16 cellular contexts compared by ENCODE assay signal in the genomic region with DNA sequence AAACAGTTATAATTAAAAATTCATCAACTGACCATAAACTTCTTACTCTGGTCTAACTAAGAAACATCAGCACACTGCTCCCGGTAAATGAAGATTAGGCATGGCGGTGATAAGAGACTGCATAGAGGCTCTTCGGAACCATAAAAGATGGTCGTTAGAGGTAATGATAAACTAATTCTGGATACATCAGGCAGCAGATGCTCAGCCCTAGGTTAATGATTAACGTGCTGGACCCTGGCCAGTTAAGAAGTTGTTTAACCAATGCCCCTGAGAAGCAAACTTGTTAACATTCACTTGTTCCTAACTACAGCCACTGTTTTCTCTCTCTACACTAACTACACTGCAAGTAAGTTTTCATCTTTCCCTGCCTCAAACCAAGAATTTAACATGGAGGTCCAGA.
A peak's percentile ranks its signal among the peaks of the same experiment; 100 is the strongest.
DNase-seq lines count a peak whose midpoint lies in the region; ATAC-seq and TF ChIP-seq lines count a peak whose summit lies in the region.
"Had no signal": no experiment of that assay in that cellular context is flagged by ENCODE, and none has a peak within 500 bp of the region (broad histone marks: within the 10 kb centered on the region; RNA-seq: fewer than 3 reads in every experiment).

No MANE protein-coding gene starts in this region.

- peak overlapping the region; percentile 29 to 45 for H3K27ac ChIP-seq in coronary artery
- H3K27ac ChIP-seq in mesenchymal stem cell (ENCODE audit: low read length, poor library complexity, severe bottlenecking): peak overlapping the region; percentile 71
- peak overlapping the region; percentile 78 to 93 for H3K27ac ChIP-seq in tibial artery
- H3K27ac ChIP-seq: brain microvascular endothelial cell, spleen had no signal

- no peak overlapping the region for H3K9ac ChIP-seq in mesenchymal stem cell (ENCODE audit: low read length)

- no peak overlapping the region for H3K4me3 Mint-ChIP-seq in activated CD8-positive, alpha-beta memory T cell treated with anti-CD3 and anti-CD28 coated beads, Interleukin-2, amount 10 ng/mL, durations not matched to agents 7 days and 5 days
- H3K4me3 Mint-ChIP-seq: activated B cell treated with CpG ODN at 0.5 μM for 24 hours; CD4-positive, alpha-beta memory T cell; T-cell had no signal

- peak overlapping the region; percentile 77 for H2BK5ac ChIP-seq in mesenchymal stem cell (ENCODE audit: low read depth, low read length, poor library complexity, severe bottlenecking)

- H3K4me1 ChIP-seq in mesenchymal stem cell (ENCODE audit: control insufficient read depth, insufficient read depth, low read depth, low read length) (peaks cover 4% of the 10 kb centered on the region), tibial artery (peaks cover 0 to 99% (median 61%) of the 10 kb centered on the region in 4 donors)
- H3K4me1 ChIP-seq: spleen had no signal

- peak overlapping the region; percentile 51 for H3K4me2 ChIP-seq in mesenchymal stem cell (ENCODE audit: low read length, poor library complexity, severe bottlenecking)

- TF ChIP-seq CTCF in coronary artery (IDR thresholded peaks at IDR 0.05) (no peak), tibial artery (IDR thresholded peaks at IDR 0.05) (no peak)

- no peaks in the 10 kb centered on the region for H3K9me3 Mint-ChIP-seq in activated CD8-positive, alpha-beta memory T cell treated with anti-CD3 and anti-CD28 coated beads, Interleukin-2, amount 10 ng/mL, durations not matched to agents 7 days and 5 days (ENCODE audit: low read depth)
- H3K9me3 Mint-ChIP-seq: activated B cell treated with CpG ODN at 0.5 μM for 24 hours; CD4-positive, alpha-beta memory T cell; T-cell had no signal

- no peak overlapping the region for H2AFZ ChIP-seq in mesenchymal stem cell (ENCODE audit: low read depth, low read length)

- ATAC-seq in activated CD8-positive, alpha-beta memory T cell treated with anti-CD3 and anti-CD28 coated beads, Interleukin-2, amount 10 ng/mL, durations not matched to agents 7 days and 5 days: no peak
- no peak for ATAC-seq in GM18873 (IDR thresholded peaks at IDR 0.05; ENCODE audit: low FRiP score, unreplicated experiment)
- ATAC-seq: Panc1, T-cell had no signal

- CTCF ChIA-PET in activated CD8-positive, alpha-beta memory T cell treated with anti-CD3 and anti-CD28 coated beads, Interleukin-2, amount 10 ng/mL, durations not matched to agents 7 days and 5 days (lab: Charles Lee): no interaction called here

- H3K36me3 Mint-ChIP-seq in activated CD8-positive, alpha-beta memory T cell treated with anti-CD3 and anti-CD28 coated beads, Interleukin-2, amount 10 ng/mL, durations not matched to agents 7 days and 5 days: no peaks in the 10 kb centered on the region
- H3K36me3 Mint-ChIP-seq: CD4-positive, alpha-beta memory T cell; T-cell had no signal

- H2BK15ac ChIP-seq in mesenchymal stem cell (ENCODE audit: low read depth, poor library complexity, severe bottlenecking): no peak overlapping the region

- no peak overlapping the region for H2BK120ac ChIP-seq in mesenchymal stem cell (ENCODE audit: low read depth, low read length)

- no peaks in the 10 kb centered on the region for H3K27me3 Mint-ChIP-seq in activated CD8-positive, alpha-beta memory T cell treated with anti-CD3 and anti-CD28 coated beads, Interleukin-2, amount 10 ng/mL, durations not matched to agents 7 days and 5 days
- H3K27me3 Mint-ChIP-seq: CD4-positive, alpha-beta memory T cell had no signal

- H4K91ac ChIP-seq in mesenchymal stem cell (ENCODE audit: low read length): no peak overlapping the region

- H3K4me1 Mint-ChIP-seq in activated CD8-positive, alpha-beta memory T cell treated with anti-CD3 and anti-CD28 coated beads, Interleukin-2, amount 10 ng/mL, durations not matched to agents 7 days and 5 days: no peaks in the 10 kb centered on the region
- H3K4me1 Mint-ChIP-seq: activated B cell treated with CpG ODN at 0.5 μM for 24 hours; CD4-positive, alpha-beta memory T cell; T-cell had no signal

- H3K27me3 ChIP-seq in mesenchymal stem cell (ENCODE audit: control insufficient read depth in 1 of 2, insufficient read depth in 1 of 2, low read length in 2 of 2): no peaks in the 10 kb centered on the region
- no peaks in the 10 kb centered on the region for H3K27me3 ChIP-seq in tibial artery
- H3K27me3 ChIP-seq: brain microvascular endothelial cell, spleen had no signal

- H3K4ac ChIP-seq in mesenchymal stem cell (ENCODE audit: low read depth in 1 of 2, low read length in 2 of 2): no peak overlapping the region

- H3K14ac ChIP-seq in mesenchymal stem cell (ENCODE audit: low read length in 2 of 2): no peak overlapping the region

- H4K8ac ChIP-seq in mesenchymal stem cell (ENCODE audit: low read length): no peak overlapping the region

- H3K4me3 ChIP-seq in coronary artery: no peak overlapping the region
- no peak overlapping the region for H3K4me3 ChIP-seq in mesenchymal stem cell (ENCODE audit: insufficient read depth in 1 of 2, low read depth in 1 of 2, low read length in 2 of 2)
- no peak overlapping the region for H3K4me3 ChIP-seq in tibial artery
- H3K4me3 ChIP-seq: spleen had no signal

- H3K27ac Mint-ChIP-seq in activated CD8-positive, alpha-beta memory T cell treated with anti-CD3 and anti-CD28 coated beads, Interleukin-2, amount 10 ng/mL, durations not matched to agents 7 days and 5 days: no peak overlapping the region
- H3K27ac Mint-ChIP-seq: activated B cell treated with CpG ODN at 0.5 μM for 24 hours; CD4-positive, alpha-beta memory T cell; T-cell had no signal

- no peak overlapping the region for H2AK5ac ChIP-seq in mesenchymal stem cell (ENCODE audit: low read length, severe bottlenecking)

- H3K9me3 ChIP-seq in mesenchymal stem cell (ENCODE audit: control insufficient read depth, low read length): no peaks in the 10 kb centered on the region
- H3K9me3 ChIP-seq in tibial artery: no peaks in the 10 kb centered on the region
- H3K9me3 ChIP-seq: spleen had no signal

- DNase-seq in DMS 273 (lab: John Stamatoyannopoulos, UW; ENCODE audit: unreplicated experiment) (peak; percentile 42), DMS 273 treated with DMSO at 0.1 percent for 48 hours (lab: John Stamatoyannopoulos, UW) (no peak), coronary artery (ENCODE audit: low spot score) (no peak), mesenchymal stem cell (no peak), tibial artery (no peak), H4 (ENCODE audit: low spot score) (no peak)
- no peak for DNase-seq in activated CD8-positive, alpha-beta memory T cell treated with anti-CD3 and anti-CD28 coated beads, Interleukin-2, amount 10 ng/mL, durations not matched to agents 7 days and 5 days
- DNase-seq: activated B cell treated with CpG ODN at 0.5 μM for 24 hours; activated naive CD4-positive, alpha-beta T cell treated with Interleukin-2 at 50 U/mL for 16 hours; brain microvascular endothelial cell; CD4-positive, alpha-beta memory T cell; NCI-H1436; spleen; T-cell had no signal

- intact Hi-C loops in tibial artery (cut with DNase I; ENCODE audit: low total_unique reads): loop anchor here (5.0 to 10.0 kb wide), 2 partner anchors 109 to 292 kb away; a partner anchor contains a TSS

- 70% methylated on average over 5 of the region's 5 CpGs for WGBS in mesenchymal stem cell

- H3K18ac ChIP-seq in mesenchymal stem cell (ENCODE audit: low read depth in 1 of 2, low read length in 2 of 2): no peak overlapping the region

- H3K36me3 ChIP-seq in mesenchymal stem cell (ENCODE audit: control insufficient read depth in 1 of 2, insufficient read depth in 2 of 2, low read depth in 1 of 2, low read length in 2 of 2): no peaks in the 10 kb centered on the region
- no peaks in the 10 kb centered on the region for H3K36me3 ChIP-seq in tibial artery
- H3K36me3 ChIP-seq: brain microvascular endothelial cell, spleen had no signal

- H3K23ac ChIP-seq in mesenchymal stem cell (ENCODE audit: low read length in 2 of 2): no peak overlapping the region

- no peak overlapping the region for H2BK12ac ChIP-seq in mesenchymal stem cell (ENCODE audit: low read length in 2 of 2)

- H3K79me1 ChIP-seq in mesenchymal stem cell (replicated peaks; ENCODE audit: low read length, poor library complexity, severe bottlenecking): peaks cover 1% of the 10 kb centered on the region
